ENCODE assay signal across 15 cellular contexts in the genomic region with DNA sequence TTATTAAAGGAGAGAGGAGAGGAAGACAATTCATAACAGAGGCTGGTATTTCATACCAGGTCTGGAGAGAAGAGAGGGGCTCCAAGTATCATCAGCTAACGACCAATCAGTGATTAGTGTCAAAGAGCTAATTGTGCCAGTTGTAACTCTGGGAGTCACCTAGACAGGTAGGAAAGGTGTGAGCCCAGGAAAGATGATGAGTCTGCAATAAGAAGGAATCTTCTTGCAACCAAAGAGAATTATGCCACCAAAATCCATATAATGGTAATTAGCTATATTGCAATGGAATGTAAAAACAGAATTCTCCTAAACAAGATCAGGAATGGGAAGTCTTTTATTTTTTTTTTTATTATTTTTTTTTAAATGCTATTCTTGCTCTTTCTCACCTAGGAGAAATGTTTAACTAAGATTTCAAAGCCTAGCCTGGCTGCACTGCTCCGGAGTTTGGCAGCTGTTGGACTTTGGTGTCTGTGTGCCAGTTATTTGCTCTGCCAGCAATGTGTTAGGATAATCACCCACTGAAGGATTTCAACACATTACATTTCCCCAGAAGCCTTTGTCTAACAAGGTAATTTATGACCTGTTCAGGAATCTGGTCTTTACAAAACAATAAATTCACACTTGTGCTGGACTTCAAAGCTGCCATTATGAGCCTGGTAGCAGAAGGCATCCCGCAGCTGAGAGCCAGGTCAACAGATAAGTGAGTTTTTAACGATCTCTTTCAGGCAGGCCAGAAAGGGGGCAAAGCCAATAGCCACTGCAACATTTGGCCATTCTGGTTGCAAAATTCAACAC.
DNase-seq lines count a peak whose midpoint lies in the region; ATAC-seq and TF ChIP-seq lines count a peak whose summit lies in the region.
"Had no signal": no experiment of that assay in that cellular context is flagged by ENCODE, and none has a peak within 500 bp of the region (broad histone marks: within the 10 kb centered on the region; RNA-seq: fewer than 3 reads in every experiment).

No MANE protein-coding gene starts in this region.

- peak; percentile 44 for DNase-seq in AG10803 (ENCODE audit: low read depth)
- DNase-seq in NCI-H1417 treated with DMSO at 0.1 percent for 48 hours (lab: John Stamatoyannopoulos, UW): peak; percentile 91
- peak; percentile 80 for DNase-seq in SHP77 treated with DMSO at 0.1 percent for 48 hours (lab: John Stamatoyannopoulos, UW)
- DNase-seq in right lobe of liver: peak; percentile 43 to 81 (median 72)
- no peak for DNase-seq in activated naive CD8-positive, alpha-beta T cell treated with anti-CD3 and anti-CD28 coated beads for 36 hours
- DNase-seq in osteoblast (ENCODE audit: insufficient read length, low spot score, missing footprints): no peak
- no peak for DNase-seq in MV-4-11 (lab: John Stamatoyannopoulos, UW)
- DNase-seq in NCI-H345 (lab: John Stamatoyannopoulos, UW): no peak
- DNase-seq: activated gamma-delta T cell treated with Interleukin-2 at 50 U/mL for 16 hours, hippocampal formation, natural killer cell, NCI-H524 treated with DMSO at 0.1 percent for 48 hours, T-helper 1 cell, testis had no signal

- WGBS in right lobe of liver (ENCODE audit: insufficient coverage, low coverage, low lambda C conversion rate, missing lambda C conversion rate): 19% methylated on average over 4 of the region's 4 CpGs

- TF ChIP-seq CTCF in AG10803 (conservative IDR thresholded peaks at IDR 0.05; ENCODE audit: low read length) (no peak), right lobe of liver (IDR thresholded peaks at IDR 0.05) (no peak), osteoblast (IDR thresholded peaks at IDR 0.05; ENCODE audit: extremely low read depth, low read depth, low read length) (no peak)

- intact Hi-C loops in right lobe of liver (cut with DNase I): no loop called here

- no peak overlapping the region for H3K4me2 ChIP-seq in osteoblast (ENCODE audit: insufficient read depth, low read length)

- no peaks in the 10 kb centered on the region for H3K36me3 ChIP-seq in right lobe of liver
- H3K36me3 ChIP-seq in osteoblast (ENCODE audit: insufficient read depth, low read length): no peaks in the 10 kb centered on the region

- no peaks in the 10 kb centered on the region for H3K79me2 ChIP-seq in osteoblast (ENCODE audit: insufficient read depth, low read length)

- peaks cover 3% of the 10 kb centered on the region for H3K9me3 Mint-ChIP-seq in activated naive CD8-positive, alpha-beta T cell treated with anti-CD3 and anti-CD28 coated beads for 36 hours
- H3K9me3 Mint-ChIP-seq: dendritic cell treated with granulocyte-macrophage colony-stimulating factor and Interleukin-4, amounts not matched to agents 40 ng/mL and 50 ng/mL, for 4 days; natural killer cell had no signal

- no peaks in the 10 kb centered on the region for H3K27me3 Mint-ChIP-seq in activated naive CD8-positive, alpha-beta T cell treated with anti-CD3 and anti-CD28 coated beads for 36 hours

- ATAC-seq in right lobe of liver: peak; percentile 75 to 79 (median 78)
- ATAC-seq: natural killer cell had no signal

- TF ChIP-seq POLR2A in right lobe of liver (IDR thresholded peaks at IDR 0.05): no peak

- H3K4me1 ChIP-seq in right lobe of liver (peaks cover 0 to 46% (median 17%) of the 10 kb centered on the region in 4 donors), osteoblast (ENCODE audit: insufficient read depth, low read length) (peaks cover 33% of the 10 kb centered on the region)
- H3K4me1 ChIP-seq: testis had no signal

- no peaks in the 10 kb centered on the region for H3K36me3 Mint-ChIP-seq in activated naive CD8-positive, alpha-beta T cell treated with anti-CD3 and anti-CD28 coated beads for 36 hours
- H3K36me3 Mint-ChIP-seq: natural killer cell had no signal

- no peak overlapping the region for H3K4me3 ChIP-seq in AG10803 (ENCODE audit: low read length)
- no peak overlapping the region for H3K4me3 ChIP-seq in right lobe of liver
- H3K4me3 ChIP-seq in osteoblast (ENCODE audit: insufficient read depth, low read length): no peak overlapping the region
- H3K4me3 ChIP-seq: testis had no signal

- H3K9me3 ChIP-seq in right lobe of liver (no peaks in the 10 kb centered on the region), osteoblast (ENCODE audit: low read depth, low read length) (no peaks in the 10 kb centered on the region)
- H3K9me3 ChIP-seq: testis had no signal

- peaks cover 2% of the 10 kb centered on the region for H3K4me1 Mint-ChIP-seq in activated naive CD8-positive, alpha-beta T cell treated with anti-CD3 and anti-CD28 coated beads for 36 hours
- H3K4me1 Mint-ChIP-seq: natural killer cell had no signal

- no peaks in the 10 kb centered on the region for H3K27me3 ChIP-seq in right lobe of liver
- H3K27me3 ChIP-seq in osteoblast (ENCODE audit: insufficient read depth, low read length): no peaks in the 10 kb centered on the region
- H3K27me3 ChIP-seq: testis had no signal

- peak overlapping the region in 1 of 3 donors; percentile 61 for H3K27ac ChIP-seq in right lobe of liver
- H3K27ac ChIP-seq in osteoblast (ENCODE audit: low read depth, low read length): no peak overlapping the region
- H3K27ac ChIP-seq: testis had no signal

- H2AFZ ChIP-seq in osteoblast (ENCODE audit: low read length): no peak overlapping the region

- no peak overlapping the region for H3K4me3 Mint-ChIP-seq in activated naive CD8-positive, alpha-beta T cell treated with anti-CD3 and anti-CD28 coated beads for 36 hours
- H3K4me3 Mint-ChIP-seq: dendritic cell treated with granulocyte-macrophage colony-stimulating factor and Interleukin-4, amounts not matched to agents 40 ng/mL and 50 ng/mL, for 4 days; natural killer cell had no signal

- H4K20me1 ChIP-seq in osteoblast (ENCODE audit: insufficient read depth, low read length): no peaks in the 10 kb centered on the region

- H3K27ac Mint-ChIP-seq in activated naive CD8-positive, alpha-beta T cell treated with anti-CD3 and anti-CD28 coated beads for 36 hours: no peak overlapping the region
- H3K27ac Mint-ChIP-seq: dendritic cell treated with granulocyte-macrophage colony-stimulating factor and Interleukin-4, amounts not matched to agents 40 ng/mL and 50 ng/mL, for 4 days; natural killer cell had no signal

Comparison
In these comparisons a context has a peak if more than half of its experiments do, and no peak if none do; other contexts are left out.
1. DNase-seq: peak in AG10803 (single experiment), NCI-H1417 treated with DMSO at 0.1 percent for 48 hours (single experiment), SHP77 treated with DMSO at 0.1 percent for 48 hours (single experiment) and right lobe of liver (3 of 3); none in activated naive CD8-positive, alpha-beta T cell treated with anti-CD3 and anti-CD28 coated beads for 36 hours (single experiment), osteoblast (single experiment), MV-4-11 (single experiment) and NCI-H345 (single experiment).